ENCODE assay signal across 9 cellular contexts in the genomic region with DNA sequence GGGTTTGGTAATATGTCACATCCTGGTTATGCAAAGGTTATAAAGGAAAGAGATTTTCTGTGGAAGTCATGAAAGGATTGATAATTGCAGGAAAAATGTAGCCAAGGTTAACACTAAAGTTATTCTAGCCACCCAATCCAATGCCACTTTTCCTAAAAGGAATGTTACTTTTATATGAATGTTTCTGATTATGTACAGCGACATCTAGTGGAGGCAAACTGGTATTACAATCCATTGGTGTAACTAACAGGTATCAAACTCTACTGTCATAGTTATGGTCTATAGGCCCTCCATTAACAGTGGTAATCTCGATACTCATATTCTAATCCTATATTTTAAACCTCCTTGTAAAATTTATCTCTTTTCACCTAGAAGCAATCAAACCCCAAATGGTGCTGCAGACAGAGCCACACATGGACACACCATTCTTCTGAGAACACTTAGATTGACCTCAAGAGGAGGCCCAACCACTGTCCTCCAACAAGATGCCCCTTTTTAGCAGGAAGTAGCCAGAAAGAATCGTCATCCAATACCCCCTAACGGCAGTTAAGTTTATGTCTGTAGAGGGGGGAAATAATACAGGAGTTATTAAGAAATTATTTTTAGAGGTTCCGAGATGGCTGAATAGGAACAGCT.
DNase-seq lines count a peak whose midpoint lies in the region; ATAC-seq and TF ChIP-seq lines count a peak whose summit lies in the region.
"Had no signal": no experiment of that assay in that cellular context is flagged by ENCODE, and none has a peak within 500 bp of the region (broad histone marks: within the 10 kb centered on the region; RNA-seq: fewer than 3 reads in every experiment).

No MANE protein-coding gene starts in this region.

- H3K36me3 Mint-ChIP-seq in stimulated activated memory B cell treated with anti-CD40 and anti-IgM and Interleukin-4, amounts not matched to agents 10 μg/mL and 1 μg/mL and 100 μg/mL, for 72 hours: no peaks in the 10 kb centered on the region

- H3K4me3 ChIP-seq in Karpas-422 (ENCODE audit: low read length) (no peak overlapping the region), SK-N-MC (no peak overlapping the region), fibroblast of the aortic adventitia (ENCODE audit: low read depth, low read length) (no peak overlapping the region)

- H3K9ac ChIP-seq in Karpas-422 (ENCODE audit: low read length) (no peak overlapping the region), SK-N-MC (ENCODE audit: insufficient read length) (no peak overlapping the region)

- H3K9me2 ChIP-seq in Karpas-422 (replicated peaks; ENCODE audit: insufficient read depth, low read length): no peaks in the 10 kb centered on the region

- DNase-seq in NCI-H446 (lab: John Stamatoyannopoulos, UW) (peak; percentile 37 to 56), NCI-H446 treated with DMSO at 0.1 percent for 48 hours (lab: John Stamatoyannopoulos, UW) (no peak), Karpas-422 (peak; percentile 77), SK-N-MC (ENCODE audit: low read depth, low spot score) (peak; percentile 22), fibroblast of the aortic adventitia (ENCODE audit: low read depth) (peak; percentile 66), renal cortical epithelial cell (ENCODE audit: low read depth) (peak; percentile 55)

- H3K27ac ChIP-seq in Karpas-422 (ENCODE audit: low read length): no peak overlapping the region
- no peak overlapping the region for H3K27ac ChIP-seq in SK-N-MC

- no peak overlapping the region for H3K4me2 ChIP-seq in Karpas-422 (ENCODE audit: low read depth, low read length, poor library complexity, severe bottlenecking)

- H3K27me3 ChIP-seq in Karpas-422 (ENCODE audit: low read length): no peaks in the 10 kb centered on the region

- no peaks in the 10 kb centered on the region for H3K79me2 ChIP-seq in Karpas-422 (ENCODE audit: low read length)

- H3K27me3 Mint-ChIP-seq in stimulated activated memory B cell treated with anti-CD40 and anti-IgM and Interleukin-4, amounts not matched to agents 10 μg/mL and 1 μg/mL and 100 μg/mL, for 72 hours: no peaks in the 10 kb centered on the region

- H3K4me1 Mint-ChIP-seq in stimulated activated memory B cell treated with anti-CD40 and anti-IgM and Interleukin-4, amounts not matched to agents 10 μg/mL and 1 μg/mL and 100 μg/mL, for 72 hours: no peaks in the 10 kb centered on the region

- H3K4me3 Mint-ChIP-seq in stimulated activated memory B cell treated with anti-CD40 and anti-IgM and Interleukin-4, amounts not matched to agents 10 μg/mL and 1 μg/mL and 100 μg/mL, for 72 hours: no peak overlapping the region
- H3K4me3 Mint-ChIP-seq: activated naive CD8-positive, alpha-beta T cell had no signal

- H3K9me3 ChIP-seq in Karpas-422 (ENCODE audit: low read length): no peaks in the 10 kb centered on the region
- no peaks in the 10 kb centered on the region for H3K9me3 ChIP-seq in SK-N-MC (ENCODE audit: low read depth, low read length)

- no peak overlapping the region for H2AFZ ChIP-seq in Karpas-422 (ENCODE audit: low read length)

- peaks cover 4% of the 10 kb centered on the region for H3K9me3 Mint-ChIP-seq in stimulated activated memory B cell treated with anti-CD40 and anti-IgM and Interleukin-4, amounts not matched to agents 10 μg/mL and 1 μg/mL and 100 μg/mL, for 72 hours

- H3K36me3 ChIP-seq in Karpas-422 (ENCODE audit: insufficient read depth, low read length) (no peaks in the 10 kb centered on the region), SK-N-MC (ENCODE audit: insufficient read depth, low read length) (no peaks in the 10 kb centered on the region)

- TF ChIP-seq CTCF in fibroblast of the aortic adventitia (IDR thresholded peaks at IDR 0.05; ENCODE audit: insufficient read depth, low read length): peak; percentile 69

- H3K27ac Mint-ChIP-seq in stimulated activated memory B cell treated with anti-CD40 and anti-IgM and Interleukin-4, amounts not matched to agents 10 μg/mL and 1 μg/mL and 100 μg/mL, for 72 hours: no peak overlapping the region
- H3K27ac Mint-ChIP-seq: activated naive CD8-positive, alpha-beta T cell had no signal

- H4K20me1 ChIP-seq in Karpas-422 (ENCODE audit: insufficient read depth, low read depth, low read length): no peaks in the 10 kb centered on the region

- no peaks in the 10 kb centered on the region for H3K4me1 ChIP-seq in Karpas-422 (ENCODE audit: low read length)

- no peak for ATAC-seq in stimulated activated memory B cell treated with anti-CD40 and anti-IgM and Interleukin-4, amounts not matched to agents 10 μg/mL and 1 μg/mL and 100 μg/mL, for 72 hours
- ATAC-seq in GM21381 (IDR thresholded peaks at IDR 0.05; ENCODE audit: unreplicated experiment): no peak
